ENCODE assay signal across 14 cellular contexts in the genomic region with DNA sequence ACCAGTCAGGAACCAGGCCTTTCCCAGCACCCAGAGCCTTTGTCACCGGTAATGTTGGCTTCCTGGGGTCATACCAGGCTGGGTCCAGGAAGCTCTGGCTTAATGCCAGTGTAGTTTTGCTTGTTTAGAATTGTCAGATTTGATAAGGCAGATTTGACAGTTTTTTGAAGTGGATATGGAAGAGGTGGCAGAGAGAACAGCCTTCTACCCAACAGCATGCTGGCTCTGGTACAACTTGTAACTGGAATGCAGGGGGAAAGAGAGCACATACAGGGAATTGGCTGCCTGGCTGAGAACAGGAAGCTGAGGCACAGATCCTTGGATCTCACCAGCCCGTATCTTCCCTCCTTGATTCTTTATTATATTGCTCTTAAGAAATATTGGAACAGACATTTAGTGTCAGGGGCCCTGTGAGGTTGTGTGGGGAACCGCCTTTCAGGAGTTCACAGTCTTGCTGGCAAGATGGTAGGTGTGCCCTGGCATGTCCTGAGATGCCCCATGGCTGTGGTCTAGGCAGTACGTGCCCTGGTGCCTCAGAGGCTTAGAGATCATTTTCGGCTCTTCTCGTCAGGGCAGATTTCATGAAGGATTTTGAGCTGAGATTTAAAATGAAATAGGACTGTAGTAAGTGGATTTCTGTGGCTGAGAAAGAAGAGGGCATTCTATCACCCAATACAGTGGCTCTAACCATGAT.
DNase-seq lines count a peak whose midpoint lies in the region; ATAC-seq, FAIRE-seq and TF ChIP-seq lines count a peak whose summit lies in the region.
"Had no signal": no experiment of that assay in that cellular context is flagged by ENCODE, and none has a peak within 500 bp of the region (broad histone marks: within the 10 kb centered on the region; RNA-seq: fewer than 3 reads in every experiment).

No MANE protein-coding gene starts in this region.

- no peaks in the 10 kb centered on the region for H3K9me3 ChIP-seq in HCT116 (ENCODE audit: control insufficient read depth in 1 of 2, insufficient read depth in 1 of 2, low read depth in 1 of 2, low read length in 2 of 2)
- no peaks in the 10 kb centered on the region for H3K9me3 ChIP-seq in GM12878 (replicated peaks; ENCODE audit: control insufficient read depth, insufficient read depth, low read length)
- no peaks in the 10 kb centered on the region for H3K9me3 ChIP-seq in spleen

- H3K4me3 ChIP-seq in HCT116 (replicated peaks in 1 of 2; ENCODE audit: low read depth in 1 of 2, low read length in 2 of 2) (no peak overlapping the region), GM12878 (no peak overlapping the region), spleen (no peak overlapping the region)

- ATAC-seq in HCT116 = no peak
- 0 out of 3 replicates have a peak, but pooled peaks have one; percentile 21 for ATAC-seq in GM12878
- ATAC-seq in left ventricle myocardium superior = peak; percentile 47
- no peak for ATAC-seq in GM19463 (IDR thresholded peaks at IDR 0.05; ENCODE audit: unreplicated experiment)
- ATAC-seq in GM18502 (IDR thresholded peaks at IDR 0.05; ENCODE audit: poor library complexity, unreplicated experiment) = no peak
- no peak for ATAC-seq in HG02678 (IDR thresholded peaks at IDR 0.05; ENCODE audit: unreplicated experiment)

- H2AFZ ChIP-seq in HCT116 (ENCODE audit: low read depth, low read length, poor library complexity, severe bottlenecking) = no peak overlapping the region
- no peak overlapping the region for H2AFZ ChIP-seq in GM12878 (ENCODE audit: control insufficient read depth, low read depth, low read length)

- H3K4me2 ChIP-seq in HCT116 (ENCODE audit: low read length) = no peak overlapping the region
- H3K4me2 ChIP-seq in GM12878 (ENCODE audit: control insufficient read depth, insufficient read depth) = no peak overlapping the region

- in situ Hi-C loops in GM12878 (cut with MboI) = loop anchor here (5.0 to 10.0 kb wide), 2 partner anchors 1261 to 1374 kb away; no protein-coding TSS in a partner anchor

- H3K36me3 ChIP-seq in HCT116 (ENCODE audit: control insufficient read depth in 1 of 2, insufficient read depth in 2 of 2, low read length in 2 of 2) (no peaks in the 10 kb centered on the region), GM12878 (ENCODE audit: control insufficient read depth in 2 of 2, insufficient read depth in 2 of 2, low read length in 1 of 2) (no peaks in the 10 kb centered on the region), spleen (no peaks in the 10 kb centered on the region)

- TF ChIP-seq POLR2A in HCT116 (IDR thresholded peaks at IDR 0.05; ENCODE audit: borderline replicate concordance, extremely low read depth, insufficient read depth, insufficient read length) (no peak), GM12878 (IDR thresholded peaks at IDR 0.05; ENCODE audit: low read depth, low read length) (no peak), spleen (IDR thresholded peaks at IDR 0.05) (no peak)

- H3K79me2 ChIP-seq in HCT116 (ENCODE audit: insufficient read depth, low read length) (no peaks in the 10 kb centered on the region), GM12878 (ENCODE audit: control insufficient read depth, insufficient read depth, low read length) (no peaks in the 10 kb centered on the region)

- H3K9me2 ChIP-seq in HCT116 (ENCODE audit: insufficient read depth) = no peaks in the 10 kb centered on the region

- POLR2A ChIA-PET in HCT116 (lab: Charles Lee) (no interaction called here), GM12878 (lab: Charles Lee) (interaction anchor here (0.6 kb wide), 1 partner anchor 1876 kb away, joined by 3 read pairs; no protein-coding TSS in a partner anchor)

- H4K20me1 ChIP-seq in HCT116 (ENCODE audit: insufficient read depth) (no peaks in the 10 kb centered on the region), GM12878 (ENCODE audit: control insufficient read depth, insufficient read depth) (no peaks in the 10 kb centered on the region)

- H3K27me3 ChIP-seq in HCT116 (ENCODE audit: insufficient read depth, low read length) = no peaks in the 10 kb centered on the region
- H3K27me3 ChIP-seq in GM12878 (replicated peaks in 1 of 2; ENCODE audit: control insufficient read depth in 2 of 2, insufficient read depth in 2 of 2, low read length in 1 of 2) = no peaks in the 10 kb centered on the region
- H3K27me3 ChIP-seq in spleen (replicated peaks in 1 of 7) = peaks cover 0 to 8% (median 0%) of the 10 kb centered on the region in 7 donors

- RAD21 ChIA-PET in HCT116 (lab: Charles Lee; ENCODE audit: low non-redundant PET in 1 of 2, low total read pairs in 2 of 2, uncharacterized antibody in 2 of 2, unreplicated experiment in 2 of 2) = no interaction called here
- RAD21 ChIA-PET in GM12878 (lab: Charles Lee; ENCODE audit: unreplicated experiment) = no interaction called here

- no peak for TF ChIP-seq EP300 in GM12878 (IDR thresholded peaks at IDR 0.05; ENCODE audit: borderline replicate concordance in 1 of 2, control insufficient read depth in 1 of 2, low read depth in 2 of 2, low read length in 2 of 2)

- FAIRE-seq in GM12878 (lab: Jason Lieb, UNC) = no peak
- FAIRE-seq: GM18507 had no signal

- 13% methylated on average over 6 of the region's 6 CpGs for WGBS in GM12878 (ENCODE audit: insufficient coverage, insufficient replicate concordance, low lambda C conversion rate, missing lambda C conversion rate)
- WGBS in spleen, 5 donors = 60 to 76% (median 75%) methylated on average over 6 of the region's 6 CpGs

- TF ChIP-seq CTCF in HCT116 (IDR thresholded peaks at IDR 0.05 in 2 of 3, conservative IDR thresholded peaks at IDR 0.05 in 1 of 3; ENCODE audit: borderline replicate concordance in 1 of 3, insufficient read depth in 1 of 3, low read depth in 2 of 3, low read length in 2 of 3) (no peak), GM12878 (IDR thresholded peaks at IDR 0.05 in 2 of 3, conservative IDR thresholded peaks at IDR 0.05 in 1 of 3; ENCODE audit: control insufficient read depth in 2 of 3, extremely low read depth in 1 of 3, insufficient read depth in 1 of 3, low read depth in 3 of 3, low read length in 3 of 3) (no peak), spleen (IDR thresholded peaks at IDR 0.05 in 8 of 11, conservative IDR thresholded peaks at IDR 0.05 in 3 of 11) (no peak)

- H3K4me1 ChIP-seq in HCT116 (ENCODE audit: control insufficient read depth in 1 of 2, insufficient read depth in 2 of 2, low read length in 2 of 2) = peaks cover 28 to 32% of the 10 kb centered on the region in 2 experiments
- no peaks in the 10 kb centered on the region for H3K4me1 ChIP-seq in GM12878 (ENCODE audit: control insufficient read depth, insufficient read depth, low read length)
- H3K4me1 ChIP-seq in spleen = peaks cover 0 to 29% (median 21%) of the 10 kb centered on the region in 6 donors

- intact Hi-C loops in HCT116 (cut with micrococcal nuclease) (loop anchor here (5.0 kb wide), 4 partner anchors 344 to 1374 kb away; no protein-coding TSS in a partner anchor), GM12878 (cut with micrococcal nuclease; ENCODE audit: unreplicated experiment) (loop anchor here (2.0 to 10.0 kb wide), 8 partner anchors 119 to 1425 kb away; no protein-coding TSS in a partner anchor), left ventricle myocardium superior (cut with micrococcal nuclease) (loop anchor here (10.0 kb wide), 3 partner anchors 81 to 221 kb away; no protein-coding TSS in a partner anchor), spleen (cut with DNase I; ENCODE audit: low total_unique reads) (loop anchor here (10.0 kb wide), 1 partner anchor 1371 kb away; no protein-coding TSS in a partner anchor)

- H3K9ac ChIP-seq in HCT116 (ENCODE audit: low read length) = no peak overlapping the region
- no peak overlapping the region for H3K9ac ChIP-seq in GM12878 (ENCODE audit: control insufficient read depth, insufficient read depth, low read length)

- SMC1A ChIA-PET in GM12878 (lab: Charles Lee; ENCODE audit: uncharacterized antibody, unreplicated experiment) = no interaction called here

- peak overlapping the region; percentile 32; the same call in 1 of the 2 replicates for H3K27ac ChIP-seq in HCT116 (ENCODE audit: low read depth, low read length)
- H3K27ac ChIP-seq in GM12878 (ENCODE audit: control insufficient read depth, insufficient read depth) = no peak overlapping the region
- peak overlapping the region in 5 of 8 donors; percentile 7 to 61 (median 40) for H3K27ac ChIP-seq in spleen

- BruUV-seq in HCT116 (replicated peaks; lab: Mats Ljungman, UMichigan) (no TSS peak), GM12878 (replicated peaks; lab: Mats Ljungman, UMichigan) (no TSS peak)

- CTCF ChIA-PET in HCT116 (lab: Charles Lee) (no interaction called here), GM12878 (lab: Yijun Ruan, JAX) (interaction anchor here (0.9 to 2.7 kb wide), 4 partner anchors 10 to 1427 kb away, joined by 3 to 24 read pairs (median 4); no protein-coding TSS in a partner anchor)

- TF ChIP-seq RAD21 in HCT116 (IDR thresholded peaks at IDR 0.05; ENCODE audit: low read depth) = no peak
- no peak for TF ChIP-seq RAD21 in GM12878 (IDR thresholded peaks at IDR 0.05; ENCODE audit: insufficient read depth, low read depth, low read length)

- DNase-seq in HCT116 (ENCODE audit: low read depth, low spot score) = no peak
- no peak for DNase-seq in GM12878 (ENCODE audit: low read depth, low spot score)
- no peak for DNase-seq in left ventricle myocardium superior
- DNase-seq in spleen = no peak
- DNase-seq in NCI-H748 treated with DMSO at 0.1 percent for 48 hours (lab: John Stamatoyannopoulos, UW) = no peak
- DNase-seq: activated CD4-positive, alpha-beta T cell treated with anti-CD3 and anti-CD28 coated beads, Interleukin-2, amount 50 U/mL, for 4 hours; activated naive CD8-positive, alpha-beta T cell treated with anti-CD3 and anti-CD28 coated beads for 36 hours; Calu3; NCI-H226; posterior cingulate gyrus had no signal

TF ChIP-seq in HCT116, 20 proteins besides CTCF, POLR2A, EP300 and RAD21:
- TF ChIP-seq CBX3 (IDR thresholded peaks at IDR 0.05; ENCODE audit: low read depth) = no peak
- TF ChIP-seq, protein P1, sequence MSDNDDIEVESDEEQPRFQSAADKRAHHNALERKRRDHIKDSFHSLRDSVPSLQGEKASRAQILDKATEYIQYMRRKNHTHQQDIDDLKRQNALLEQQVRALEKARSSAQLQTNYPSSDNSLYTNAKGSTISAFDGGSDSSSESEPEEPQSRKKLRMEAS (IDR thresholded peaks at IDR 0.05) = no peak

Comparison
In these comparisons a context has a peak if more than half of its experiments do, and no peak if none do; other contexts are left out.
1. ATAC-seq: peak in GM12878 (single experiment) and left ventricle myocardium superior (single experiment); none in HCT116 (single experiment), GM19463 (single experiment), GM18502 (single experiment) and HG02678 (single experiment).